15 cellular contexts compared by ENCODE assay signal in genomic region chr5:174505621-174506020, GRCh38.
DNase-seq lines count a peak whose midpoint lies in the region; ATAC-seq and TF ChIP-seq lines count a peak whose summit lies in the region.
"Had no signal": no experiment of that assay in that cellular context is flagged by ENCODE, and none has a peak within 500 bp of the region (broad histone marks: within the 10 kb centered on the region; RNA-seq: fewer than 3 reads in every experiment).

No MANE protein-coding gene starts in this region.

- no peak overlapping the region for H2AFZ ChIP-seq in PC-3 (ENCODE audit: low read length)
- H2AFZ ChIP-seq in parathyroid adenoma, result peak overlapping the region; percentile 13

- H4K20me1 ChIP-seq in PC-3 (ENCODE audit: low read length), result no peaks in the 10 kb centered on the region

- H3K4me3 ChIP-seq in PC-3 (ENCODE audit: low read length), result no peak overlapping the region
- peak overlapping the region in 30 of 59 donors; percentile 1 to 79 (median 56) for H3K4me3 ChIP-seq in dorsolateral prefrontal cortex
- H3K4me3 ChIP-seq in parathyroid adenoma (ENCODE audit: low read depth, low read length), result no peak overlapping the region
- H3K4me3 ChIP-seq: smooth muscle cell had no signal

- no peak overlapping the region for H3K27ac Mint-ChIP-seq in endothelial cell (ENCODE audit: unreplicated experiment)
- no peak overlapping the region for H3K27ac Mint-ChIP-seq in activated CD4-positive, alpha-beta T cell treated with anti-CD3 and anti-CD28 coated beads for 36 hours
- H3K27ac Mint-ChIP-seq: HFFc6; stimulated activated naive CD8-positive, alpha-beta T cell treated with anti-CD3 and anti-CD28 coated beads, Interleukin-15, Interleukin-2, amounts not matched to agents 100 ng/mL and 50 ng/mL, for 24 hours had no signal

- H3K4me2 ChIP-seq in PC-3 (ENCODE audit: low read length) (peak overlapping the region; percentile 81), parathyroid adenoma (ENCODE audit: low read length) (no peak overlapping the region)
- H3K4me2 ChIP-seq: smooth muscle cell had no signal

- H3K79me2 ChIP-seq in PC-3 (ENCODE audit: low read length), result no peaks in the 10 kb centered on the region
- no peaks in the 10 kb centered on the region for H3K79me2 ChIP-seq in parathyroid adenoma

- peak overlapping the region; percentile 73; the same call in 1 of the 2 replicates for H3K9ac ChIP-seq in PC-3 (ENCODE audit: low read length)
- no peak overlapping the region for H3K9ac ChIP-seq in parathyroid adenoma

- H3K4me1 ChIP-seq in PC-3 (ENCODE audit: insufficient read depth, low read length) (peaks cover 33% of the 10 kb centered on the region), parathyroid adenoma (peaks cover 25% of the 10 kb centered on the region)

- no TSS peak for BruUV-seq in PC-3 (replicated peaks; lab: Mats Ljungman, UMichigan)

- POLR2A ChIA-PET in PC-3 (lab: Charles Lee; ENCODE audit: unreplicated experiment), result no interaction called here
- POLR2A ChIA-PET in activated CD4-positive, alpha-beta T cell treated with anti-CD3 and anti-CD28 coated beads for 36 hours (lab: Charles Lee), result no interaction called here

- peak overlapping the region; percentile 98 for H3K27ac ChIP-seq in PC-3 (ENCODE audit: low read length)
- H3K27ac ChIP-seq in dorsolateral prefrontal cortex, result peak overlapping the region in 22 of 59 donors; percentile 1 to 95 (median 55)
- H3K27ac ChIP-seq in parathyroid adenoma, result peak overlapping the region; percentile 19

- peaks cover 7% of the 10 kb centered on the region for H3F3A ChIP-seq in PC-3 (ENCODE audit: low read length, unreplicated experiment)

- H3K27me3 Mint-ChIP-seq in endothelial cell (ENCODE audit: unreplicated experiment), result no peaks in the 10 kb centered on the region
- peaks cover 6% of the 10 kb centered on the region for H3K27me3 Mint-ChIP-seq in activated CD4-positive, alpha-beta T cell treated with anti-CD3 and anti-CD28 coated beads for 36 hours

- H3K9me3 ChIP-seq in PC-3 (ENCODE audit: low read length) (no peaks in the 10 kb centered on the region), parathyroid adenoma (ENCODE audit: control insufficient read depth, low read length) (no peaks in the 10 kb centered on the region)

- H3K27me3 ChIP-seq in PC-3 (ENCODE audit: low read length), result no peaks in the 10 kb centered on the region
- H3K27me3 ChIP-seq in dorsolateral prefrontal cortex, result peaks cover 0 to 2% (median 0%) of the 10 kb centered on the region in 45 donors
- H3K27me3 ChIP-seq in parathyroid adenoma (ENCODE audit: control insufficient read depth, insufficient read depth, low read length), result no peaks in the 10 kb centered on the region

- H3K9me3 Mint-ChIP-seq in endothelial cell (ENCODE audit: unreplicated experiment), result no peaks in the 10 kb centered on the region
- peaks cover under 1% of the 10 kb centered on the region for H3K9me3 Mint-ChIP-seq in activated CD4-positive, alpha-beta T cell treated with anti-CD3 and anti-CD28 coated beads for 36 hours (ENCODE audit: low read depth)

- no peaks in the 10 kb centered on the region for H3K9me2 ChIP-seq in PC-3 (replicated peaks; ENCODE audit: low read length)

- H3K36me3 ChIP-seq in PC-3 (ENCODE audit: low read depth, low read length), result no peaks in the 10 kb centered on the region
- H3K36me3 ChIP-seq in parathyroid adenoma (ENCODE audit: control insufficient read depth, insufficient read depth, low read length), result no peaks in the 10 kb centered on the region

- CTCF ChIA-PET in PC-3 (lab: Charles Lee), result no interaction called here
- CTCF ChIA-PET in activated CD4-positive, alpha-beta T cell treated with anti-CD3 and anti-CD28 coated beads for 36 hours (lab: Charles Lee), result no interaction called here

- H3K4me1 Mint-ChIP-seq in endothelial cell (ENCODE audit: unreplicated experiment), result peaks cover 10% of the 10 kb centered on the region
- H3K4me1 Mint-ChIP-seq in activated CD4-positive, alpha-beta T cell treated with anti-CD3 and anti-CD28 coated beads for 36 hours, result no peaks in the 10 kb centered on the region

- DNase-seq in ELR (ENCODE audit: low read depth), result peak; percentile 60
- peak; percentile 82 for DNase-seq in PC-3
- DNase-seq in dorsolateral prefrontal cortex, result no peak
- no peak for DNase-seq in endothelial cell (ENCODE audit: low spot score)
- DNase-seq in activated CD4-positive, alpha-beta T cell treated with anti-CD3 and anti-CD28 coated beads, Interleukin-2, amount 50 U/mL, for 1 hour, result no peak
- no peak for DNase-seq in activated CD4-positive, alpha-beta T cell treated with anti-CD3 and anti-CD28 coated beads for 36 hours
- DNase-seq: activated CD8-positive, alpha-beta memory T cell treated with anti-CD3 and anti-CD28 coated beads for 24 hours; activated effector memory CD4-positive, alpha-beta T cell treated with Interleukin-2 at 50 U/mL for 16 hours; glutamatergic neuron; HFFc6; NK-92 treated with Interleukin-12 subunit alpha and Interleukin-12 subunit beta, amount 100 ng/mL, for 24 hours had no signal

- no peak for ATAC-seq in PC-3
- ATAC-seq in activated CD4-positive, alpha-beta T cell treated with anti-CD3 and anti-CD28 coated beads for 36 hours, result no peak
- no peak for ATAC-seq in HG02970 (IDR thresholded peaks at IDR 0.05; ENCODE audit: low FRiP score, unreplicated experiment)

- no peak overlapping the region for H3K4me3 Mint-ChIP-seq in endothelial cell (ENCODE audit: unreplicated experiment)
- H3K4me3 Mint-ChIP-seq in activated CD4-positive, alpha-beta T cell treated with anti-CD3 and anti-CD28 coated beads for 36 hours, result no peak overlapping the region
- H3K4me3 Mint-ChIP-seq: HFFc6; stimulated activated naive CD8-positive, alpha-beta T cell treated with anti-CD3 and anti-CD28 coated beads, Interleukin-15, Interleukin-2, amounts not matched to agents 100 ng/mL and 50 ng/mL, for 24 hours had no signal

- H3K36me3 Mint-ChIP-seq in endothelial cell (ENCODE audit: low read depth, unreplicated experiment), result no peaks in the 10 kb centered on the region
- H3K36me3 Mint-ChIP-seq in activated CD4-positive, alpha-beta T cell treated with anti-CD3 and anti-CD28 coated beads for 36 hours (ENCODE audit: low read depth), result no peaks in the 10 kb centered on the region

- TF ChIP-seq CTCF in PC-3 (conservative IDR thresholded peaks at IDR 0.05; ENCODE audit: low read depth, low read length) (no peak), dorsolateral prefrontal cortex (IDR thresholded peaks at IDR 0.05 in 54 of 56, conservative IDR thresholded peaks at IDR 0.05 in 2 of 56; ENCODE audit: low read depth in 1 of 56, partially characterized antibody in 56 of 56) (no peak), parathyroid adenoma (IDR thresholded peaks at IDR 0.05) (no peak), endothelial cell (IDR thresholded peaks at IDR 0.05; ENCODE audit: unreplicated experiment) (no peak)

- intact Hi-C loops in PC-3 (cut with micrococcal nuclease), result no loop called here
- intact Hi-C loops in dorsolateral prefrontal cortex (cut with DNase I), result no loop called here
- intact Hi-C loops in activated CD4-positive, alpha-beta T cell treated with anti-CD3 and anti-CD28 coated beads for 36 hours (cut with DNase I, micrococcal nuclease), result no loop called here

Comparison
In these comparisons a context has a peak if more than half of its experiments do, and no peak if none do; other contexts are left out.
1. DNase-seq: peak in ELR (single experiment) and PC-3 (single experiment); none in dorsolateral prefrontal cortex (0 of 10), endothelial cell (single experiment), activated CD4-positive, alpha-beta T cell treated with anti-CD3 and anti-CD28 coated beads, Interleukin-2, amount 50 U/mL, for 1 hour (single experiment) and activated CD4-positive, alpha-beta T cell treated with anti-CD3 and anti-CD28 coated beads for 36 hours (single experiment).
2. H3K4me3 ChIP-seq: peak in dorsolateral prefrontal cortex (30 of 59); none in PC-3 (single experiment) and parathyroid adenoma (single experiment).